Comparison of ENCODE assay signal across 17 cellular contexts in the genomic region with DNA sequence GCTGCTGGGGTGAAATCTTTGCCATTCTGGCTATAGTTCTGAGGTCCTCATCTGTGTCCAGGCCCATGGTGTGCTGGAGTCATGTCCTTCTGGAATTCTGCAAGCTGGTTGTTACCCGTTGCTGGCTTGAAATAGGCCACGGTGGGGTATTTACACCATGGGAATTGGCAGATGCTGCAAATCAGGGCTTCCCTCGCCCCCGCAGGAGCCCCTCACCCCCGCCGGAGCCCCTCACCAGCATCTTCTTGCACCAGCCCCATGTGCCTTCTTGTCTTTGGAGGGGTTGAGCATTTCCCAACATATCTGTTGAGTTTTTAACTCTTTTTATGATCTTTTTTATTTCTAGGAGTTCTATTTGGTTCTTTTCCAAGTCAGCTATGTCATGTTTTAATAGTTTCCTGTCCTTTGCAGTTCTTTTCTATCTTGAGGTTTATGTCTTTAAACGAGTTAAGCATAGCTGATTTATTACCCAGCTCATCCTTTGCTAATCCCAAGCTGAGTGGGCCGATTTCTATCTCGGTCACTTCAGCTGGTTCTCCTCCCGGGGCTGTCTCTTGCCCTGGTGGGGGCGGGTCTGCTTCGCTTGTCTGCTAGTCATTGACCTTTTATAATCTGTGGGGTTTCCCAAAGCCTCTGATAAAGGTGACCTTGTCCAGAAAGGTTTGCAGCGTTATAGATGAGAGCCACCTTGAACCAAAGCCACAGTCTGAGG. TPM values are rescaled to one million over a fixed set of nuclear protein-coding genes. Genes with fewer than 3 reads are reported as not detected.
"Had no signal": no experiment of that assay in that cellular context is flagged by ENCODE, and none has a peak within 500 bp of the region (broad histone marks: within the 10 kb centered on the region; RNA-seq: fewer than 3 reads in every experiment).

No MANE protein-coding gene starts in this region.

- H3K27me3 ChIP-seq: testis, upper lobe of right lung had no signal

- DNase-seq: activated CD4-positive, alpha-beta T cell treated with anti-CD3 and anti-CD28 coated beads for 4 hours; activated naive CD8-positive, alpha-beta T cell treated with anti-CD3 and anti-CD28 coated beads for 36 hours; anterior cingulate cortex; erythroblast; naive thymus-derived CD8-positive, alpha-beta T cell; nucleus accumbens; posterior cingulate gyrus; small intestine; stimulated activated naive CD8-positive, alpha-beta T cell treated with anti-CD3 and anti-CD28 coated beads, Interleukin-15, amount 100 ng/mL, for 72 hours; T-helper 17 cell; testis; upper lobe of right lung had no signal

- H3K27ac Mint-ChIP-seq: activated naive CD8-positive, alpha-beta T cell treated with anti-CD3 and anti-CD28 coated beads for 36 hours; activated T-helper 1 cell treated with anti-CD3 and anti-CD28 coated beads, Interleukin-12 subunit alpha, Interleukin-12 subunit beta, Interleukin-2, Interleukin-4 antibody, amounts not matched to agents 30 ng/mL and 10 ng/mL and 1 ng/mL, durations not matched to agents 14 hours and 24 hours and 36 hours; memory B cell; naive thymus-derived CD8-positive, alpha-beta T cell; stimulated activated naive CD8-positive, alpha-beta T cell treated with anti-CD3 and anti-CD28 coated beads, Interleukin-15, amount 100 ng/mL, for 72 hours; T-helper 17 cell; WTC11 had no signal

- H3K4me3 ChIP-seq: left lung, testis, upper lobe of right lung had no signal

- H3K4me3 Mint-ChIP-seq: activated naive CD8-positive, alpha-beta T cell treated with anti-CD3 and anti-CD28 coated beads for 36 hours; activated T-helper 1 cell treated with anti-CD3 and anti-CD28 coated beads, Interleukin-12 subunit alpha, Interleukin-12 subunit beta, Interleukin-2, Interleukin-4 antibody, amounts not matched to agents 30 ng/mL and 10 ng/mL and 1 ng/mL, durations not matched to agents 14 hours and 24 hours and 36 hours; memory B cell; naive thymus-derived CD8-positive, alpha-beta T cell; stimulated activated naive CD8-positive, alpha-beta T cell treated with anti-CD3 and anti-CD28 coated beads, Interleukin-15, amount 100 ng/mL, for 72 hours; T-helper 17 cell; WTC11 had no signal

- H3K4me1 Mint-ChIP-seq: activated naive CD8-positive, alpha-beta T cell treated with anti-CD3 and anti-CD28 coated beads for 36 hours; memory B cell; naive thymus-derived CD8-positive, alpha-beta T cell; stimulated activated naive CD8-positive, alpha-beta T cell treated with anti-CD3 and anti-CD28 coated beads, Interleukin-15, amount 100 ng/mL, for 72 hours; T-helper 17 cell; WTC11 had no signal

- H3K36me3 ChIP-seq: left lung, upper lobe of right lung had no signal

- H3K27ac ChIP-seq: left lung, testis, upper lobe of right lung had no signal

- H3K9me3 Mint-ChIP-seq: activated naive CD8-positive, alpha-beta T cell treated with anti-CD3 and anti-CD28 coated beads for 36 hours; activated T-helper 1 cell treated with anti-CD3 and anti-CD28 coated beads, Interleukin-12 subunit alpha, Interleukin-12 subunit beta, Interleukin-2, Interleukin-4 antibody, amounts not matched to agents 30 ng/mL and 10 ng/mL and 1 ng/mL, durations not matched to agents 14 hours and 24 hours and 36 hours; naive thymus-derived CD8-positive, alpha-beta T cell; stimulated activated naive CD8-positive, alpha-beta T cell treated with anti-CD3 and anti-CD28 coated beads, Interleukin-15, amount 100 ng/mL, for 72 hours had no signal

- ATAC-seq: left lung; naive thymus-derived CD8-positive, alpha-beta T cell; stimulated activated naive CD8-positive, alpha-beta T cell treated with anti-CD3 and anti-CD28 coated beads, Interleukin-15, amount 100 ng/mL, for 72 hours; T-helper 17 cell; upper lobe of right lung; WTC11 had no signal

- H3K36me3 Mint-ChIP-seq: activated naive CD8-positive, alpha-beta T cell treated with anti-CD3 and anti-CD28 coated beads for 36 hours; memory B cell; naive thymus-derived CD8-positive, alpha-beta T cell; WTC11 had no signal

- H3K9me3 ChIP-seq: left lung, testis, upper lobe of right lung had no signal

- H3K4me1 ChIP-seq: left lung, upper lobe of right lung had no signal

RNA-seq across cellular contexts. Expression of a gene that starts 17.6 kb away (rescaled TPM):
- total RNA-seq: activated naive CD8-positive, alpha-beta T cell treated with anti-CD3 and anti-CD28 coated beads for 36 hours; activated T-helper 1 cell treated with anti-CD3 and anti-CD28 coated beads, Interleukin-12 subunit alpha, Interleukin-12 subunit beta, Interleukin-2, Interleukin-4 antibody, amounts not matched to agents 30 ng/mL and 10 ng/mL and 1 ng/mL, durations not matched to agents 14 hours and 24 hours and 36 hours; dermis microvascular lymphatic vessel endothelial cell; naive thymus-derived CD8-positive, alpha-beta T cell had no signal
- polyA plus RNA-seq: naive thymus-derived CD8-positive, alpha-beta T cell had no signal
